18 cellular contexts compared by ENCODE assay signal in the genomic region with DNA sequence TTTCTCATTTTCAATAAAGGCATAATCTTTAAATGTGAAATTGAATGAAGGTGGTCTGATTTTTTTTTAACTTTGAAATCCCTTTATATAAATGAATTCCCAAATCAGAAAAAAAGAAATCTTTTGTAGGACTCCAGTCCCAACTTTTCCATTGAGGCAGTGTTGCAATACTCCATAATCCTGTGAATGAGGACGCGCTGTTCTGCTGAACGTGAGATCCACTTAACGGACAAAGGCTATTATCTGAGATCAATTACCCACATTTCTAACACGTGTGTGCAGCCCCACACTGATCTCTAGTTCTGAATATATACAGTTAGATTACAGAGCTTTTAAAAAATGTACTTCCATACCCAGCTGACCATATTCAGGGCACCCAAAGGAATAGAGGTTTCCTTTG. TPM values are rescaled to one million over a fixed set of nuclear protein-coding genes. Genes with fewer than 3 reads are reported as not detected.
DNase-seq lines count a peak whose midpoint lies in the region; TF ChIP-seq lines count a peak whose summit lies in the region.
"Had no signal": no experiment of that assay in that cellular context is flagged by ENCODE, and none has a peak within 500 bp of the region (broad histone marks: within the 10 kb centered on the region; RNA-seq: fewer than 3 reads in every experiment).

No MANE protein-coding gene starts in this region.

- TF ChIP-seq CTCF in cardiac muscle cell (IDR thresholded peaks at IDR 0.05; ENCODE audit: low read depth, low read length) (no peak), right atrium auricular region (IDR thresholded peaks at IDR 0.05) (no peak), OCI-LY7 (conservative IDR thresholded peaks at IDR 0.05; ENCODE audit: low read length) (no peak), brain (conservative IDR thresholded peaks at IDR 0.05) (no peak)

- DNase-seq in cardiac muscle cell (ENCODE audit: low read depth in 1 of 2, low spot score in 1 of 2) (no peak), right atrium auricular region (ENCODE audit: low spot score) (no peak), OCI-LY7 (ENCODE audit: low spot score) (no peak), GM19240 (ENCODE audit: insufficient read length, low spot score) (no peak), mucosa of gallbladder (ENCODE audit: low spot score) (no peak), Ammon's horn (ENCODE audit: low spot score) (no peak), COLO829 (ENCODE audit: low spot score) (no peak)
- DNase-seq: COR-L47, GF-D8, SIG-M5 had no signal

- peaks cover 21% of the 10 kb centered on the region for H3K4me1 Mint-ChIP-seq in brain

- H3K27ac ChIP-seq in cardiac muscle cell, result peak overlapping the region; percentile 11
- no peak overlapping the region for H3K27ac ChIP-seq in right atrium auricular region
- H3K27ac ChIP-seq in OCI-LY7 (ENCODE audit: low read depth, low read length, poor library complexity, severe bottlenecking), result no peak overlapping the region
- H3K27ac ChIP-seq: A549, KMS-11 had no signal

- H3K4me3 Mint-ChIP-seq in brain, result no peak overlapping the region
- H3K4me3 Mint-ChIP-seq: CD14-positive monocyte had no signal

- H3K4me1 ChIP-seq in cardiac muscle cell (ENCODE audit: low read depth), result peaks cover 29% of the 10 kb centered on the region
- H3K4me1 ChIP-seq in right atrium auricular region, result peaks cover 0 to 25% of the 10 kb centered on the region in 2 donors
- no peaks in the 10 kb centered on the region for H3K4me1 ChIP-seq in OCI-LY7 (ENCODE audit: insufficient read depth, low read length, poor library complexity, severe bottlenecking)
- H3K4me1 ChIP-seq: A549 had no signal

- no peaks in the 10 kb centered on the region for H3K9me3 Mint-ChIP-seq in brain
- H3K9me3 Mint-ChIP-seq: CD14-positive monocyte, H9 had no signal

- H4K20me1 ChIP-seq in OCI-LY7 (ENCODE audit: insufficient read depth, low read length), result peaks cover 17% of the 10 kb centered on the region

- BruUV-seq in OCI-LY7 (replicated peaks; lab: Mats Ljungman, UMichigan), result TSS peak; percentile 22

- peaks cover under 1% of the 10 kb centered on the region for H3K27me3 Mint-ChIP-seq in brain

- no peak overlapping the region for H2AFZ ChIP-seq in OCI-LY7 (ENCODE audit: low read length)

- H3K9me3 ChIP-seq in cardiac muscle cell (ENCODE audit: low read depth), result no peaks in the 10 kb centered on the region
- no peaks in the 10 kb centered on the region for H3K9me3 ChIP-seq in right atrium auricular region
- H3K9me3 ChIP-seq in OCI-LY7 (ENCODE audit: low read length), result no peaks in the 10 kb centered on the region
- H3K9me3 ChIP-seq: A549 had no signal

- H3K79me2 ChIP-seq in OCI-LY7 (ENCODE audit: insufficient read depth, low read depth, low read length), result no peaks in the 10 kb centered on the region; the same call in 1 of the 2 replicates

- H3K4me3 ChIP-seq in cardiac muscle cell, result no peak overlapping the region
- no peak overlapping the region for H3K4me3 ChIP-seq in right atrium auricular region
- H3K4me3 ChIP-seq in OCI-LY7 (ENCODE audit: low read depth, low read length, poor library complexity, severe bottlenecking), result no peak overlapping the region
- H3K4me3 ChIP-seq: A549 had no signal

- no peak overlapping the region for H3K4me2 ChIP-seq in OCI-LY7 (ENCODE audit: low read length)
- H3K4me2 ChIP-seq: A549, KMS-11 had no signal

- intact Hi-C loops in OCI-LY7 (cut with micrococcal nuclease; ENCODE audit: unreplicated experiment), result loop anchor here (5.0 kb wide), 1 partner anchor 67 kb away; no protein-coding TSS in a partner anchor

- no peaks in the 10 kb centered on the region for H3K27me3 ChIP-seq in cardiac muscle cell
- H3K27me3 ChIP-seq in right atrium auricular region, result no peaks in the 10 kb centered on the region

- peaks cover 43% of the 10 kb centered on the region for H3K36me3 ChIP-seq in cardiac muscle cell
- peaks cover 40% of the 10 kb centered on the region for H3K36me3 ChIP-seq in right atrium auricular region
- peaks cover 99% of the 10 kb centered on the region for H3K36me3 ChIP-seq in OCI-LY7 (ENCODE audit: insufficient read depth, low read length)

- no peaks in the 10 kb centered on the region for H3K9me2 ChIP-seq in OCI-LY7 (ENCODE audit: insufficient read depth, low read length)

- peaks cover 87% of the 10 kb centered on the region for H3K36me3 Mint-ChIP-seq in brain

- CTCF ChIA-PET in OCI-LY7 (lab: Charles Lee; ENCODE audit: unreplicated experiment), result no interaction called here

- peak overlapping the region in 3 of 5 experiments; percentile 32 to 46 (median 33) for H3K27ac Mint-ChIP-seq in brain

- POLR2A ChIA-PET in OCI-LY7 (lab: Charles Lee), result no interaction called here

RNA-seq across cellular contexts. Expression of gene RCC2, which starts 19.1 kb away (rescaled TPM):
- total RNA-seq in cardiac muscle cell (54.8 and 61.5 TPM in 2 replicates), right atrium auricular region (10 to 100 TPM in 1 of 2 donors, 1 to 10 TPM in 1; 9.1 to 11.2 TPM), OCI-LY7 (2022) (250 and 271 TPM in 2 replicates), mucosa of gallbladder (67.6 TPM)
- polyA plus RNA-seq in cardiac muscle cell (34.0 and 39.2 TPM in 2 replicates), brain (ENCODE audit: insufficient read depth, low read depth, low replicate concordance) (151 TPM)
- total RNA-seq in OCI-LY7 (2014; rRNA removed; shearing (Covaris generic)), result 125 and 139 TPM in 2 replicates

RNA-seq across cellular contexts. Expression of gene PADI6, which starts 48.4 kb away (rescaled TPM):
- not detected in 2 replicates for total RNA-seq in cardiac muscle cell
- polyA plus RNA-seq in cardiac muscle cell, result not detected in 2 replicates
- total RNA-seq in right atrium auricular region, result not detected
- total RNA-seq in OCI-LY7 (2014; rRNA removed; shearing (Covaris generic)), result not detected in 2 replicates
- not detected in 2 replicates for total RNA-seq in OCI-LY7 (2022)
- polyA plus RNA-seq in brain (ENCODE audit: insufficient read depth, low read depth, low replicate concordance), result not detected
- not detected for total RNA-seq in mucosa of gallbladder
- total RNA-seq: Daoy, H9, M059J, RPMI7951 had no signal
- polyA plus RNA-seq: A549 had no signal
